23 cellular contexts compared by ENCODE assay signal in genomic region chr4:184498598-184498997, GRCh38. TPM values are rescaled to one million over a fixed set of nuclear protein-coding genes. Genes with fewer than 3 reads are reported as not detected.
DNase-seq lines count a peak whose midpoint lies in the region; ATAC-seq and TF ChIP-seq lines count a peak whose summit lies in the region.
"Had no signal": no experiment of that assay in that cellular context is flagged by ENCODE, and none has a peak within 500 bp of the region (broad histone marks: within the 10 kb centered on the region; RNA-seq: fewer than 3 reads in every experiment).

No MANE protein-coding gene starts in this region.

- CTCF ChIA-PET in activated CD8-positive, alpha-beta memory T cell treated with anti-CD3 and anti-CD28 coated beads, Interleukin-2, amount 10 ng/mL, durations not matched to agents 7 days and 5 days (lab: Charles Lee), result no interaction called here

- no peak overlapping the region for H3K27ac Mint-ChIP-seq in activated CD8-positive, alpha-beta memory T cell treated with anti-CD3 and anti-CD28 coated beads, Interleukin-2, amount 10 ng/mL, durations not matched to agents 7 days and 5 days
- H3K27ac Mint-ChIP-seq: CD14-positive monocyte; CD4-positive, CD25-positive, alpha-beta regulatory T cell; CD8-positive, alpha-beta memory T cell had no signal

- TF ChIP-seq EP300 in esophagus muscularis mucosa (IDR thresholded peaks at IDR 0.05), result no peak

- H3K4me3 ChIP-seq in esophagus muscularis mucosa (no peak overlapping the region), spleen (no peak overlapping the region)
- H3K4me3 ChIP-seq: A549, BLaER1, GM12878 had no signal

- H3K27me3 ChIP-seq in esophagus muscularis mucosa, result no peaks in the 10 kb centered on the region
- no peaks in the 10 kb centered on the region for H3K27me3 ChIP-seq in spleen (replicated peaks in 1 of 7)
- H3K27me3 ChIP-seq: BE2C, BLaER1 had no signal

- H3K9me3 ChIP-seq in esophagus muscularis mucosa (peaks cover 0 to 4% (median 0%) of the 10 kb centered on the region in 4 donors), spleen (peaks cover 0 to 8% (median 2%) of the 10 kb centered on the region in 8 donors)
- H3K9me3 ChIP-seq: A549, BE2C had no signal

- TF ChIP-seq POLR2A in esophagus muscularis mucosa (IDR thresholded peaks at IDR 0.05; ENCODE audit: low read depth), result no peak
- no peak for TF ChIP-seq POLR2A in spleen (IDR thresholded peaks at IDR 0.05)

- TF ChIP-seq CTCF in esophagus muscularis mucosa (IDR thresholded peaks at IDR 0.05), result no peak
- no peak for TF ChIP-seq CTCF in spleen (IDR thresholded peaks at IDR 0.05 in 8 of 11, conservative IDR thresholded peaks at IDR 0.05 in 3 of 11)

- H3K27ac ChIP-seq in esophagus muscularis mucosa (replicated peaks in 1 of 4) (no peak overlapping the region), spleen (no peak overlapping the region)
- H3K27ac ChIP-seq: 22Rv1, A549, BLaER1 had no signal

- WGBS in esophagus muscularis mucosa, result 100% methylated on average over 2 of the region's 10 CpGs
- 93 to 98% (median 96%) methylated on average over 6 to 10 of the region's 10 CpGs for WGBS in spleen, 5 donors

- peaks cover 6% of the 10 kb centered on the region for H3K36me3 Mint-ChIP-seq in activated CD8-positive, alpha-beta memory T cell treated with anti-CD3 and anti-CD28 coated beads, Interleukin-2, amount 10 ng/mL, durations not matched to agents 7 days and 5 days
- H3K36me3 Mint-ChIP-seq: CD14-positive monocyte; CD4-positive, CD25-positive, alpha-beta regulatory T cell had no signal

- intact Hi-C loops in esophagus muscularis mucosa (cut with DNase I) (no loop called here), spleen (cut with DNase I; ENCODE audit: low total_unique reads) (no loop called here)

- H3K27me3 Mint-ChIP-seq in activated CD8-positive, alpha-beta memory T cell treated with anti-CD3 and anti-CD28 coated beads, Interleukin-2, amount 10 ng/mL, durations not matched to agents 7 days and 5 days, result no peaks in the 10 kb centered on the region
- H3K27me3 Mint-ChIP-seq: CD4-positive, alpha-beta memory T cell; CD8-positive, alpha-beta memory T cell had no signal

- no peak overlapping the region for H3K4me3 Mint-ChIP-seq in activated CD8-positive, alpha-beta memory T cell treated with anti-CD3 and anti-CD28 coated beads, Interleukin-2, amount 10 ng/mL, durations not matched to agents 7 days and 5 days
- H3K4me3 Mint-ChIP-seq: CD14-positive monocyte; CD4-positive, alpha-beta memory T cell; CD4-positive, CD25-positive, alpha-beta regulatory T cell; CD8-positive, alpha-beta memory T cell had no signal

- H3K4me1 ChIP-seq in esophagus muscularis mucosa (no peaks in the 10 kb centered on the region), spleen (peaks cover 4 to 10% (median 8%) of the 10 kb centered on the region in 6 donors)
- H3K4me1 ChIP-seq: A549, BE2C had no signal

- ATAC-seq in activated CD8-positive, alpha-beta memory T cell treated with anti-CD3 and anti-CD28 coated beads, Interleukin-2, amount 10 ng/mL, durations not matched to agents 7 days and 5 days, result no peak
- ATAC-seq: A549, GM12878 had no signal

- peaks cover under 1% of the 10 kb centered on the region for H3K4me1 Mint-ChIP-seq in activated CD8-positive, alpha-beta memory T cell treated with anti-CD3 and anti-CD28 coated beads, Interleukin-2, amount 10 ng/mL, durations not matched to agents 7 days and 5 days

- H3K36me3 ChIP-seq in esophagus muscularis mucosa (no peaks in the 10 kb centered on the region), spleen (no peaks in the 10 kb centered on the region)
- H3K36me3 ChIP-seq: BE2C, BLaER1 had no signal

- no peaks in the 10 kb centered on the region for H3K9me3 Mint-ChIP-seq in activated CD8-positive, alpha-beta memory T cell treated with anti-CD3 and anti-CD28 coated beads, Interleukin-2, amount 10 ng/mL, durations not matched to agents 7 days and 5 days (ENCODE audit: low read depth)
- H3K9me3 Mint-ChIP-seq: CD8-positive, alpha-beta memory T cell had no signal

- peak; percentile 18 for DNase-seq in activated CD8-positive, alpha-beta memory T cell treated with anti-CD3 and anti-CD28 coated beads, Interleukin-2, amount 10 ng/mL, durations not matched to agents 7 days and 5 days
- DNase-seq in activated CD8-positive, alpha-beta memory T cell treated with anti-CD3 and anti-CD28 coated beads, Interleukin-2, amount 50 U/mL, for 4 hours, result no peak
- DNase-seq in esophagus muscularis mucosa (ENCODE audit: extremely low spot score) (peak; percentile 39), spleen (peak; percentile 56), anterior cingulate cortex (lab: John Stamatoyannopoulos, UW) (no peak)
- DNase-seq: BE2C; C1 segment of cervical spinal cord; CD4-positive, alpha-beta memory T cell; CD4-positive, CD25-positive, alpha-beta regulatory T cell; CD8-positive, alpha-beta memory T cell; COR-L47; DMS 273 treated with DMSO at 0.1 percent for 48 hours; DMS153; DMS53; DMS79; DND-41; EL; GDM1 had no signal

RNA-seq across cellular contexts. Expression of gene IRF2, which starts 24.2 kb away (rescaled TPM):
- 100 to 1,000 TPM in 1 of 2 experiments, 10 to 100 TPM in 1; 81.6 to 112 TPM for total RNA-seq in activated CD8-positive, alpha-beta memory T cell treated with anti-CD3 and anti-CD28 coated beads, Interleukin-2, amount 10 ng/mL, durations not matched to agents 7 days and 5 days
- total RNA-seq in esophagus muscularis mucosa (10 to 100 TPM; 32.3 to 50.1 (median 36.4) TPM), spleen (100 to 1,000 TPM in 1 of 7 donors, 10 to 100 TPM in 6; 83.2 to 101 (median 90.1) TPM)
- polyA plus RNA-seq in spleen, result 10 to 100 TPM; 27.1 to 44.5 (median 42.4) TPM

Comparison
In these comparisons a context has a peak if more than half of its experiments do, and no peak if none do; other contexts are left out.
1. DNase-seq: peak in activated CD8-positive, alpha-beta memory T cell treated with anti-CD3 and anti-CD28 coated beads, Interleukin-2, amount 10 ng/mL, durations not matched to agents 7 days and 5 days (single experiment), esophagus muscularis mucosa (single experiment) and spleen (single experiment); none in activated CD8-positive, alpha-beta memory T cell treated with anti-CD3 and anti-CD28 coated beads, Interleukin-2, amount 50 U/mL, for 4 hours (single experiment) and anterior cingulate cortex (0 of 58).